In genomic region chr7:18212788-18213187, GRCh38 we compare ENCODE assay signal across 22 cellular contexts.
A peak's percentile ranks its signal among the peaks of the same experiment; 100 is the strongest.
DNase-seq lines count a peak whose midpoint lies in the region; ATAC-seq and TF ChIP-seq lines count a peak whose summit lies in the region.
"Had no signal": no experiment of that assay in that cellular context is flagged by ENCODE, and none has a peak within 500 bp of the region (broad histone marks: within the 10 kb centered on the region; RNA-seq: fewer than 3 reads in every experiment).

No MANE protein-coding gene starts in this region.

- H3K27ac Mint-ChIP-seq in activated naive CD4-positive, alpha-beta T cell treated with anti-CD3 and anti-CD28 coated beads for 36 hours, result no peak overlapping the region
- H3K27ac Mint-ChIP-seq: activated naive CD8-positive, alpha-beta T cell treated with anti-CD3 and anti-CD28 coated beads for 36 hours; IgD-negative memory B cell; immature natural killer cell had no signal

- ATAC-seq in upper lobe of left lung (ENCODE audit: low FRiP score in 2 of 2) (no peak), HG02981 (IDR thresholded peaks at IDR 0.05; ENCODE audit: unreplicated experiment) (no peak)
- ATAC-seq: foreskin keratinocyte, GM12878 had no signal

- no peaks in the 10 kb centered on the region for H3K36me3 ChIP-seq in upper lobe of left lung
- H3K36me3 ChIP-seq: pancreas had no signal

- no peak for TF ChIP-seq POLR2A in upper lobe of left lung (IDR thresholded peaks at IDR 0.05)

- no peak for TF ChIP-seq CTCF in foreskin fibroblast (IDR thresholded peaks at IDR 0.05; ENCODE audit: low read depth, low read length)
- TF ChIP-seq CTCF in upper lobe of left lung (IDR thresholded peaks at IDR 0.05), result no peak

- no peaks in the 10 kb centered on the region for H3K36me3 Mint-ChIP-seq in activated naive CD4-positive, alpha-beta T cell treated with anti-CD3 and anti-CD28 coated beads for 36 hours (ENCODE audit: low read depth)
- H3K36me3 Mint-ChIP-seq: activated naive CD8-positive, alpha-beta T cell treated with anti-CD3 and anti-CD28 coated beads for 36 hours; IgD-negative memory B cell; immature natural killer cell had no signal

- H3K4me3 ChIP-seq in foreskin fibroblast (ENCODE audit: low read depth in 1 of 2, low read length in 2 of 2) (no peak overlapping the region), upper lobe of left lung (no peak overlapping the region)
- H3K4me3 ChIP-seq: GM12878, pancreas, testis had no signal

- no peak for TF ChIP-seq EP300 in upper lobe of left lung (IDR thresholded peaks at IDR 0.05)

- CTCF ChIA-PET in activated naive CD4-positive, alpha-beta T cell treated with anti-CD3 and anti-CD28 coated beads for 36 hours (lab: Charles Lee), result no interaction called here

- H3K27me3 ChIP-seq in upper lobe of left lung, result no peaks in the 10 kb centered on the region
- H3K27me3 ChIP-seq: foreskin keratinocyte, pancreas, testis had no signal

- H3K4me3 Mint-ChIP-seq in activated naive CD4-positive, alpha-beta T cell treated with anti-CD3 and anti-CD28 coated beads for 36 hours, result no peak overlapping the region
- H3K4me3 Mint-ChIP-seq: activated naive CD8-positive, alpha-beta T cell treated with anti-CD3 and anti-CD28 coated beads for 36 hours; dendritic cell treated with granulocyte-macrophage colony-stimulating factor and Interleukin-4, amounts not matched to agents 40 ng/mL and 50 ng/mL, for 4 days; IgD-negative memory B cell; immature natural killer cell had no signal

- H3K4me1 Mint-ChIP-seq in activated naive CD4-positive, alpha-beta T cell treated with anti-CD3 and anti-CD28 coated beads for 36 hours (ENCODE audit: low read depth), result no peaks in the 10 kb centered on the region
- H3K4me1 Mint-ChIP-seq: activated naive CD8-positive, alpha-beta T cell treated with anti-CD3 and anti-CD28 coated beads for 36 hours had no signal

- H3K27me3 Mint-ChIP-seq in activated naive CD4-positive, alpha-beta T cell treated with anti-CD3 and anti-CD28 coated beads for 36 hours (ENCODE audit: low read depth), result no peaks in the 10 kb centered on the region
- H3K27me3 Mint-ChIP-seq: activated naive CD8-positive, alpha-beta T cell treated with anti-CD3 and anti-CD28 coated beads for 36 hours; dendritic cell treated with granulocyte-macrophage colony-stimulating factor and Interleukin-4, amounts not matched to agents 40 ng/mL and 50 ng/mL, for 4 days had no signal

- H3K4me1 ChIP-seq in upper lobe of left lung, result no peaks in the 10 kb centered on the region
- H3K4me1 ChIP-seq: foreskin keratinocyte, pancreas, testis had no signal

- no peaks in the 10 kb centered on the region for H3K9me3 Mint-ChIP-seq in activated naive CD4-positive, alpha-beta T cell treated with anti-CD3 and anti-CD28 coated beads for 36 hours
- H3K9me3 Mint-ChIP-seq: activated naive CD8-positive, alpha-beta T cell treated with anti-CD3 and anti-CD28 coated beads for 36 hours; dendritic cell treated with granulocyte-macrophage colony-stimulating factor and Interleukin-4, amounts not matched to agents 40 ng/mL and 50 ng/mL, for 4 days; IgD-negative memory B cell; immature natural killer cell had no signal

- WGBS in upper lobe of left lung, 2 donors, result 69 to 71% methylated on average over 1 of the region's 1 CpG

- no peak overlapping the region for H3K27ac ChIP-seq in upper lobe of left lung
- H3K27ac ChIP-seq: foreskin keratinocyte, pancreas, testis had no signal

- no peaks in the 10 kb centered on the region for H3K9me3 ChIP-seq in upper lobe of left lung
- H3K9me3 ChIP-seq: pancreas, testis had no signal

- DNase-seq in AG08395 (ENCODE audit: low spot score) (peak; percentile 47), H4 (ENCODE audit: low spot score) (peak; percentile 34), amniotic epithelial cell (ENCODE audit: low read depth) (peak; percentile 16), foreskin fibroblast (peak; percentile 54 to 81), upper lobe of left lung (no peak), GOT3 (lab: John Stamatoyannopoulos, UW) (no peak)
- no peak for DNase-seq in activated naive CD4-positive, alpha-beta T cell treated with anti-CD3 and anti-CD28 coated beads for 36 hours
- DNase-seq: activated CD4-positive, CD25-positive, alpha-beta regulatory T cell treated with anti-CD3 and anti-CD28 coated beads, Interleukin-2, amount 50 U/mL, for 72 hours; activated CD8-positive, alpha-beta memory T cell treated with anti-CD3 and anti-CD28 coated beads, Interleukin-2, amount 50 U/mL, for 4 hours; activated naive CD8-positive, alpha-beta T cell treated with anti-CD3 and anti-CD28 coated beads for 36 hours; foreskin keratinocyte; immature natural killer cell; NCI-H1092; NCI-H446; pancreas; stimulated activated CD4-positive, alpha-beta T cell treated with anti-CD3 and anti-CD28 coated beads, Interleukin-15, amount 100 ng/mL, for 24 hours; T-helper 1 cell; testis had no signal

- intact Hi-C loops in activated naive CD4-positive, alpha-beta T cell treated with anti-CD3 and anti-CD28 coated beads for 36 hours (cut with micrococcal nuclease), result no loop called here

Comparison
In these comparisons a context has a peak if more than half of its experiments do, and no peak if none do; other contexts are left out.
1. DNase-seq: peak in AG08395 (single experiment), H4 (single experiment), amniotic epithelial cell (single experiment) and foreskin fibroblast (2 of 2); none in activated naive CD4-positive, alpha-beta T cell treated with anti-CD3 and anti-CD28 coated beads for 36 hours (single experiment), upper lobe of left lung (0 of 2) and GOT3 (single experiment).